In genomic region chr15:77107068-77107467, GRCh38 we compare ENCODE assay signal across 12 cellular contexts. TPM values are rescaled to one million over a fixed set of nuclear protein-coding genes. Genes with fewer than 3 reads are reported as not detected.
DNase-seq lines count a peak whose midpoint lies in the region; ATAC-seq and TF ChIP-seq lines count a peak whose summit lies in the region.
"Had no signal": no experiment of that assay in that cellular context is flagged by ENCODE, and none has a peak within 500 bp of the region (broad histone marks: within the 10 kb centered on the region; RNA-seq: fewer than 3 reads in every experiment).

No MANE protein-coding gene starts in this region.

- TF ChIP-seq CTCF in gastroesophageal sphincter (IDR thresholded peaks at IDR 0.05), result no peak
- no peak for TF ChIP-seq CTCF in nephron progenitor cell (IDR thresholded peaks at IDR 0.05)
- no peak for TF ChIP-seq CTCF in type B pancreatic cell (conservative IDR thresholded peaks at IDR 0.05)

- ATAC-seq in gastroesophageal sphincter (peak; percentile 66), GM19324 (IDR thresholded peaks at IDR 0.05; ENCODE audit: low FRiP score, unreplicated experiment) (no peak)

- no peaks in the 10 kb centered on the region for H3K9me3 Mint-ChIP-seq in nephron progenitor cell
- no peaks in the 10 kb centered on the region for H3K9me3 Mint-ChIP-seq in type B pancreatic cell
- H3K9me3 Mint-ChIP-seq: activated naive CD8-positive, alpha-beta T cell treated with anti-CD3 and anti-CD28 coated beads, Interleukin-2, amount 10 ng/mL, durations not matched to agents 7 days and 5 days had no signal

- H3K27ac Mint-ChIP-seq in nephron progenitor cell (peak overlapping the region; percentile 60), type B pancreatic cell (peak overlapping the region; percentile 71)
- H3K27ac Mint-ChIP-seq: activated naive CD8-positive, alpha-beta T cell treated with anti-CD3 and anti-CD28 coated beads, Interleukin-2, amount 10 ng/mL, durations not matched to agents 7 days and 5 days had no signal

- H3K27me3 Mint-ChIP-seq in nephron progenitor cell (ENCODE audit: low read depth, poor library complexity), result peaks cover 9% of the 10 kb centered on the region
- H3K27me3 Mint-ChIP-seq in type B pancreatic cell, result no peaks in the 10 kb centered on the region
- H3K27me3 Mint-ChIP-seq: activated naive CD8-positive, alpha-beta T cell treated with anti-CD3 and anti-CD28 coated beads, Interleukin-2, amount 10 ng/mL, durations not matched to agents 7 days and 5 days had no signal

- no peaks in the 10 kb centered on the region for H3K27me3 ChIP-seq in gastroesophageal sphincter
- H3K27me3 ChIP-seq: suprapubic skin had no signal

- DNase-seq in nephron progenitor cell, result no peak
- no peak for DNase-seq in type B pancreatic cell (ENCODE audit: extremely low spot score, unreplicated experiment)
- no peak for DNase-seq in NCI-H2029 (lab: John Stamatoyannopoulos, UW)
- DNase-seq in DMS153 (lab: John Stamatoyannopoulos, UW), result no peak
- DNase-seq: activated CD8-positive, alpha-beta memory T cell treated with anti-CD3 and anti-CD28 coated beads, Interleukin-2, amount 50 U/mL, for 4 hours; effector CD4-positive, alpha-beta T cell had no signal

- peak overlapping the region; percentile 4 for H3K27ac ChIP-seq in angular gyrus (ENCODE audit: low read depth, low read length)
- peak overlapping the region in 2 of 4 donors; percentile 1 to 26 for H3K27ac ChIP-seq in gastroesophageal sphincter
- H3K27ac ChIP-seq: SK-N-MC, suprapubic skin had no signal

- H3K4me3 Mint-ChIP-seq in nephron progenitor cell (no peak overlapping the region), type B pancreatic cell (no peak overlapping the region)
- H3K4me3 Mint-ChIP-seq: activated naive CD8-positive, alpha-beta T cell treated with anti-CD3 and anti-CD28 coated beads, Interleukin-2, amount 10 ng/mL, durations not matched to agents 7 days and 5 days had no signal

- H3K4me1 ChIP-seq in gastroesophageal sphincter, result peaks cover 0 to 30% (median 0%) of the 10 kb centered on the region in 3 donors

- TF ChIP-seq EP300 in gastroesophageal sphincter (IDR thresholded peaks at IDR 0.05), result no peak

- H3K36me3 Mint-ChIP-seq in nephron progenitor cell (ENCODE audit: low read depth), result no peaks in the 10 kb centered on the region
- H3K36me3 Mint-ChIP-seq in type B pancreatic cell, result no peaks in the 10 kb centered on the region
- H3K36me3 Mint-ChIP-seq: activated naive CD8-positive, alpha-beta T cell treated with anti-CD3 and anti-CD28 coated beads, Interleukin-2, amount 10 ng/mL, durations not matched to agents 7 days and 5 days had no signal

- WGBS in gastroesophageal sphincter (ENCODE audit: low coverage in 1 of 2), 2 donors, result 30 to 53% methylated on average over 2 of the region's 2 CpGs

- no peak overlapping the region for H3K4me3 ChIP-seq in gastroesophageal sphincter
- H3K4me3 ChIP-seq: SK-N-MC, suprapubic skin had no signal

- H3K36me3 ChIP-seq in gastroesophageal sphincter, result peaks cover 0 to 8% of the 10 kb centered on the region in 2 donors
- H3K36me3 ChIP-seq: suprapubic skin had no signal

- H3K4me1 Mint-ChIP-seq in nephron progenitor cell (peaks cover 41% of the 10 kb centered on the region), type B pancreatic cell (ENCODE audit: unreplicated experiment) (peaks cover 25% of the 10 kb centered on the region)

- TF ChIP-seq POLR2A in gastroesophageal sphincter (IDR thresholded peaks at IDR 0.05), result no peak

- H3K9me3 ChIP-seq in gastroesophageal sphincter, result no peaks in the 10 kb centered on the region
- H3K9me3 ChIP-seq: suprapubic skin had no signal

RNA-seq across cellular contexts. Expression of gene TSPAN3, which starts 36.2 kb away (rescaled TPM):
- total RNA-seq in gastroesophageal sphincter, result 100 to 1,000 TPM; 163 to 205 (median 171) TPM
- 288 and 377 TPM in 2 replicates for total RNA-seq in type B pancreatic cell (ENCODE audit: low replicate concordance)
